In the genomic region with DNA sequence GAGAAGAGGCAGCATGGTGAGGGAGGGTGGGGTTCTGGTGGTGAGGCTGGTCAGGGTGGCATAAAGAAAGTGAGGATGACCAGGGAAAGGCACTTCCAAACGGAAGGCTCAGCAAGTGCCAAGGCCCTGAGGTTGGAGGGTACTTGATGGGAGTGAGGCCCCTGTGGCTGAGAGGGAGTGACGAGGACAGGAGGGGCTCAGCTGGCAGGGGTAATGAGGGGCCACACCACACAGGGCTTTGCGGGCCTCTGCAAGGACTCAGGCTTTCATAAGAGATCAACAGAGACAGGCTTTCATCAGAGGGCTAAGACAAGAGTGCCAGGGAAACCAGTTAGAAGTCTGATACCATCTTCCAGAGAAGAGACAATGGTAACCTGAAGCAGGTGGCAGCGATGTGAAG, we compare ENCODE assay signal across 1 cellular context.
TF ChIP-seq lines count a peak whose summit lies in the region.

No MANE protein-coding gene starts in this region.

TF ChIP-seq in HCT116, 20 proteins besides CTCF, POLR2A, EP300 and RAD21:
- TF ChIP-seq MAX (IDR thresholded peaks at IDR 0.05) (no peak), ZFX (IDR thresholded peaks at IDR 0.05) (no peak), CEBPB (IDR thresholded peaks at IDR 0.05; ENCODE audit: low read depth) (no peak), EGR1 (IDR thresholded peaks at IDR 0.05; ENCODE audit: low read depth) (no peak), ZBTB33 (IDR thresholded peaks at IDR 0.05; ENCODE audit: extremely low read depth, insufficient replicate concordance, low read length) (no peak), ELF1 (IDR thresholded peaks at IDR 0.05; ENCODE audit: borderline replicate concordance, low read depth) (no peak), TCF7L2 (IDR thresholded peaks at IDR 0.05; ENCODE audit: borderline replicate concordance, extremely low read depth, insufficient read depth, insufficient read length) (no peak), SRF (IDR thresholded peaks at IDR 0.05; ENCODE audit: low read depth) (no peak)
TF ChIP-seq in HCT116: peak in this region for 0.
